ENCODE assay signal across 12 cellular contexts in genomic region chr7:102337002-102337401, GRCh38. TPM values are rescaled to one million over a fixed set of nuclear protein-coding genes. Genes with fewer than 3 reads are reported as not detected.
DNase-seq lines count a peak whose midpoint lies in the region; ATAC-seq, FAIRE-seq and TF ChIP-seq lines count a peak whose summit lies in the region.
"Not testable (repeated sequence)": the region's sequence is repeated elsewhere in the genome, so short reads cannot be mapped to it uniquely, and the experiment has no call there.
"Had no signal": no experiment of that assay in that cellular context is flagged by ENCODE, and none has a peak within 500 bp of the region (broad histone marks: within the 10 kb centered on the region; RNA-seq: fewer than 3 reads in every experiment).

No MANE protein-coding gene starts in this region.

- TF ChIP-seq CTCF in GM12864 (IDR thresholded peaks at IDR 0.05; ENCODE audit: low read depth, low read length, missing control alignments); OCI-LY1 (IDR thresholded peaks at IDR 0.05; ENCODE audit: low read length); OCI-LY7 (conservative IDR thresholded peaks at IDR 0.05; ENCODE audit: low read length); SU-DHL-6 (IDR thresholded peaks at IDR 0.05; ENCODE audit: insufficient read depth, low read length, poor library complexity, severe bottlenecking); GM12878 (IDR thresholded peaks at IDR 0.05 in 2 of 3, conservative IDR thresholded peaks at IDR 0.05 in 1 of 3; ENCODE audit: control insufficient read depth in 2 of 3, extremely low read depth in 1 of 3, insufficient read depth in 1 of 3, low read depth in 3 of 3, low read length in 3 of 3); right atrium auricular region (IDR thresholded peaks at IDR 0.05): not testable (repeated sequence)

- H2AFZ ChIP-seq in OCI-LY1 (ENCODE audit: low read length); SU-DHL-6 (ENCODE audit: low read depth, low read length, severe bottlenecking): not testable (repeated sequence)
- peak overlapping the region; percentile 76; the same call in 1 of the 2 replicates for H2AFZ ChIP-seq in OCI-LY7 (ENCODE audit: low read length)
- H2AFZ ChIP-seq in GM12878 (ENCODE audit: control insufficient read depth, low read depth, low read length) = peak overlapping the region; percentile 44; the same call in 1 of the 2 replicates

- not testable (repeated sequence) for H3K27me3 ChIP-seq in OCI-LY1 (ENCODE audit: insufficient read depth, low read length); SU-DHL-6 (ENCODE audit: low read length); GM12878 (replicated peaks in 1 of 2; ENCODE audit: control insufficient read depth in 2 of 2, insufficient read depth in 2 of 2, low read length in 1 of 2); right atrium auricular region

- 0% methylated on average over 2 of the region's 8 CpGs for WGBS in GM12878 (ENCODE audit: insufficient coverage, insufficient replicate concordance, low lambda C conversion rate, missing lambda C conversion rate)

- not testable (repeated sequence) for H3K9me3 ChIP-seq in OCI-LY1 (ENCODE audit: low read length); OCI-LY7 (ENCODE audit: low read length); SU-DHL-6 (ENCODE audit: insufficient read depth, low read length); GM12878 (replicated peaks; ENCODE audit: control insufficient read depth, insufficient read depth, low read length); right atrium auricular region

- SMC1A ChIA-PET in GM12878 (lab: Charles Lee; ENCODE audit: uncharacterized antibody, unreplicated experiment) = interaction anchor here (1.3 kb wide), 1 partner anchor 26 kb away, joined by 3 read pairs; no protein-coding TSS in a partner anchor

- POLR2A ChIA-PET in OCI-LY7 (lab: Charles Lee) = interaction anchor here (1.2 kb wide), 1 partner anchor 48 kb away, joined by 6 read pairs; no protein-coding TSS in a partner anchor
- POLR2A ChIA-PET in GM12878 (lab: Charles Lee) = interaction anchor here (0.6 to 1.6 kb wide), 10 partner anchors 30 to 1020 kb away, joined by 3 to 7 read pairs (median 5); no protein-coding TSS in a partner anchor

- ATAC-seq in GM21723 (IDR thresholded peaks at IDR 0.05; ENCODE audit: unreplicated experiment) (peak; percentile 54), GM12878 (peak; percentile 59)

- H3K9me2 ChIP-seq in OCI-LY1 (ENCODE audit: low read depth, low read length); OCI-LY7 (ENCODE audit: insufficient read depth, low read length); SU-DHL-6 (replicated peaks; ENCODE audit: insufficient read depth, low read length): not testable (repeated sequence)

- H3K36me3 ChIP-seq in OCI-LY1 (ENCODE audit: insufficient read depth, low read length); OCI-LY7 (ENCODE audit: insufficient read depth, low read length); SU-DHL-6 (ENCODE audit: low read length); GM12878 (ENCODE audit: control insufficient read depth in 2 of 2, insufficient read depth in 2 of 2, low read length in 1 of 2); right atrium auricular region: not testable (repeated sequence)

- H3K9ac ChIP-seq in OCI-LY1 (ENCODE audit: low read length) (peak overlapping the region; percentile 73), SU-DHL-6 (ENCODE audit: low read length) (peak overlapping the region; percentile 59), GM12878 (ENCODE audit: control insufficient read depth, insufficient read depth, low read length) (peak overlapping the region; percentile 50; the same call in 1 of the 2 replicates)

- in situ Hi-C loops in GM12878 (cut with MboI) = not testable (repeated sequence)

- not testable (repeated sequence) for DNase-seq in GM12864 (ENCODE audit: low read depth); OCI-LY7 (ENCODE audit: low spot score); GM12878 (ENCODE audit: low read depth, low spot score)
- peak; percentile 4 for DNase-seq in right atrium auricular region (ENCODE audit: low spot score)

- not testable (repeated sequence) for FAIRE-seq in GM12878 (lab: Jason Lieb, UNC)

- not testable (repeated sequence) for H3K79me2 ChIP-seq in OCI-LY1 (ENCODE audit: insufficient read depth, low read length); OCI-LY7 (ENCODE audit: insufficient read depth, low read depth, low read length); GM12878 (ENCODE audit: control insufficient read depth, insufficient read depth, low read length)
- H3K79me2 ChIP-seq in SU-DHL-6 (ENCODE audit: insufficient read depth, low read length) = peaks cover 10% of the 10 kb centered on the region; the same call in 1 of the 2 replicates

- RAD21 ChIA-PET in GM12878 (lab: Charles Lee; ENCODE audit: unreplicated experiment) = interaction anchor here (0.6 to 1.5 kb wide), 3 partner anchors 26 to 63 kb away, joined by 3 to 4 read pairs (median 4); no protein-coding TSS in a partner anchor

- peaks cover 84% of the 10 kb centered on the region for H3K4me1 ChIP-seq in OCI-LY1 (ENCODE audit: insufficient read depth, low read length, severe bottlenecking)
- peaks cover 42% of the 10 kb centered on the region for H3K4me1 ChIP-seq in OCI-LY7 (ENCODE audit: insufficient read depth, low read length, poor library complexity, severe bottlenecking)
- peaks cover 11% of the 10 kb centered on the region for H3K4me1 ChIP-seq in GM12878 (ENCODE audit: control insufficient read depth, insufficient read depth, low read length)
- not testable (repeated sequence) for H3K4me1 ChIP-seq in right atrium auricular region

- H3F3A ChIP-seq in OCI-LY1 (ENCODE audit: insufficient read depth, low read length) = not testable (repeated sequence)
- peaks cover 53% of the 10 kb centered on the region for H3F3A ChIP-seq in SU-DHL-6 (ENCODE audit: insufficient read depth)

- not testable (repeated sequence) for TF ChIP-seq RAD21 in GM12878 (IDR thresholded peaks at IDR 0.05; ENCODE audit: insufficient read depth, low read depth, low read length)

- peak overlapping the region; percentile 98 for H3K27ac ChIP-seq in OCI-LY1 (ENCODE audit: low read depth, low read length, poor library complexity, severe bottlenecking)
- H3K27ac ChIP-seq in OCI-LY7 (ENCODE audit: low read depth, low read length, poor library complexity, severe bottlenecking) = peak overlapping the region; percentile 79
- peak overlapping the region; percentile 98 for H3K27ac ChIP-seq in SU-DHL-6 (ENCODE audit: low read depth, low read length)
- H3K27ac ChIP-seq in GM12878 (ENCODE audit: control insufficient read depth, insufficient read depth) = peak overlapping the region; percentile 55
- H3K27ac ChIP-seq in right atrium auricular region = not testable (repeated sequence)

- intact Hi-C loops in OCI-LY7 (cut with micrococcal nuclease; ENCODE audit: unreplicated experiment); GM12878 (cut with micrococcal nuclease; ENCODE audit: unreplicated experiment): not testable (repeated sequence)

- H3K4me2 ChIP-seq in OCI-LY1 (ENCODE audit: low read length) (peak overlapping the region; percentile 72), OCI-LY7 (ENCODE audit: low read length) (peak overlapping the region; percentile 64), SU-DHL-6 (ENCODE audit: low read depth, low read length, poor library complexity, severe bottlenecking) (peak overlapping the region; percentile 96), GM12878 (ENCODE audit: control insufficient read depth, insufficient read depth) (peak overlapping the region; percentile 64; the same call in 1 of the 2 replicates)

- not testable (repeated sequence) for TF ChIP-seq EP300 in GM12878 (IDR thresholded peaks at IDR 0.05; ENCODE audit: borderline replicate concordance in 1 of 2, control insufficient read depth in 1 of 2, low read depth in 2 of 2, low read length in 2 of 2)

- TF ChIP-seq POLR2A in GM12878 (IDR thresholded peaks at IDR 0.05; ENCODE audit: low read depth, low read length) = not testable (repeated sequence)

- H4K20me1 ChIP-seq in OCI-LY1 (ENCODE audit: insufficient read depth, low read length); OCI-LY7 (ENCODE audit: insufficient read depth, low read length); SU-DHL-6 (ENCODE audit: low read depth, low read length); GM12878 (ENCODE audit: control insufficient read depth, insufficient read depth): not testable (repeated sequence)

- peak overlapping the region; percentile 40; the same call in 1 of the 2 replicates for H3K4me3 ChIP-seq in GM12864 (ENCODE audit: low read depth, low read length)
- peak overlapping the region; percentile 51 for H3K4me3 ChIP-seq in OCI-LY1 (ENCODE audit: low read depth, low read length, poor library complexity, severe bottlenecking)
- H3K4me3 ChIP-seq in OCI-LY7 (ENCODE audit: low read depth, low read length, poor library complexity, severe bottlenecking) = peak overlapping the region; percentile 64
- peak overlapping the region; percentile 66 for H3K4me3 ChIP-seq in SU-DHL-6 (ENCODE audit: insufficient read depth, low read length, poor library complexity, severe bottlenecking)
- peak overlapping the region; percentile 41; the same call in 1 of the 2 replicates for H3K4me3 ChIP-seq in GM12878
- H3K4me3 ChIP-seq in right atrium auricular region = not testable (repeated sequence)

- CTCF ChIA-PET in OCI-LY7 (lab: Charles Lee; ENCODE audit: unreplicated experiment); GM12878 (lab: Yijun Ruan, JAX): not testable (repeated sequence)

- BruUV-seq in OCI-LY7 (replicated peaks; lab: Mats Ljungman, UMichigan); GM12878 (replicated peaks; lab: Mats Ljungman, UMichigan): not testable (repeated sequence)

RNA-seq across cellular contexts. Expression of gene SPDYE6, which starts 19.2 kb away (rescaled TPM):
- not detected in 2 replicates for total RNA-seq in OCI-LY7 (2014; rRNA removed; shearing (Covaris generic))
- total RNA-seq in OCI-LY7 (2022) (not detected in 2 replicates), GM12878 (2014; rRNA removed) (not detected in 2 replicates), GM12878 (2014; rRNA removed; fragmentation: Illumina TruSeq; extraction: Trizol) (not detected in 2 replicates), GM12878 (2021) (not detected in 2 replicates), right atrium auricular region (not detected)
- total RNA-seq in GM12878 (2013; cell fraction: nucleolus; rRNA removed) = not detected in 2 replicates
- 1.0 TPM for polyA plus RNA-seq in GM12878 (2011; ENCODE audit: low read depth)
- polyA plus RNA-seq in GM12878 (2011; rRNA removed) (not detected in 2 replicates), GM12878 (2014; fragmentation: Illumina TruSeq; extraction: Trizol) (not detected in 2 replicates), GM12878 (2014; fragmentation: Nextera tagmentation; extraction: Ambion mirVana) (under 1 TPM; 0.05 to 0.40 TPM), GM12878 (2014; rRNA removed) (not detected in 2 replicates), GM12878 (2016; fragmentation: Nextera tagmentation; extraction: Ambion mirVana) (1 to 10 TPM; 1.6 to 2.3 TPM)
- not detected in 2 replicates for polyA plus RNA-seq in GM12878 (2011; cell fraction: cytosol; rRNA removed)
- polyA plus RNA-seq in GM12878 (2011; cell fraction: nucleus; rRNA removed) = not detected in 2 replicates
- polyA plus RNA-seq in GM12878 (2012) = 2.1 and 2.8 TPM in 2 replicates
- polyA minus RNA-seq in GM12878 (2011; rRNA and poly(A)+ RNA removed) = 0.21 TPM in 1 of 2 replicates, not detected in the other
- not detected in 2 replicates for polyA minus RNA-seq in GM12878 (2011; cell fraction: cytosol; rRNA and poly(A)+ RNA removed)
- 0.19 TPM in 1 of 2 replicates, not detected in the other for polyA minus RNA-seq in GM12878 (2011; cell fraction: nucleus; rRNA and poly(A)+ RNA removed)
- total RNA-seq: A673; CD4-positive, alpha-beta memory T cell; CD4-positive, CD25-positive, alpha-beta regulatory T cell; CD8-positive, alpha-beta memory T cell had no signal
- polyA plus RNA-seq: AG04450 had no signal

RNA-seq across cellular contexts. Expression of gene SH2B2, which starts 50.3 kb away (rescaled TPM):
- total RNA-seq in OCI-LY7 (2014; rRNA removed; shearing (Covaris generic)) = 27.3 and 42.0 TPM in 2 replicates
- 109 and 131 TPM in 2 replicates for total RNA-seq in OCI-LY7 (2022)
- total RNA-seq in GM12878 (2013; cell fraction: nucleolus; rRNA removed) = 23.0 and 36.2 TPM in 2 replicates
- 17.7 and 29.7 TPM in 2 replicates for total RNA-seq in GM12878 (2014; rRNA removed)
- 6.2 and 7.4 TPM in 2 replicates for total RNA-seq in GM12878 (2014; rRNA removed; fragmentation: Illumina TruSeq; extraction: Trizol)
- total RNA-seq in GM12878 (2021) = 54.1 and 55.1 TPM in 2 replicates
- 4.9 TPM for polyA plus RNA-seq in GM12878 (2011; ENCODE audit: low read depth)
- polyA plus RNA-seq in GM12878 (2011; rRNA removed) = 4.4 and 6.1 TPM in 2 replicates
- 11.5 and 16.0 TPM in 2 replicates for polyA plus RNA-seq in GM12878 (2011; cell fraction: cytosol; rRNA removed)
- polyA plus RNA-seq in GM12878 (2011; cell fraction: nucleus; rRNA removed) = 10.7 and 19.6 TPM in 2 replicates
- polyA plus RNA-seq in GM12878 (2012) = 28.7 and 31.7 TPM in 2 replicates
- polyA plus RNA-seq in GM12878 (2014; fragmentation: Illumina TruSeq; extraction: Trizol) = 1.2 and 6.7 TPM in 2 replicates
- under 1 TPM in 1 of 2 experiments, not detected in 1; 0.13 TPM for polyA plus RNA-seq in GM12878 (2014; fragmentation: Nextera tagmentation; extraction: Ambion mirVana)
- polyA plus RNA-seq in GM12878 (2014; rRNA removed) = 30.6 and 37.2 TPM in 2 replicates
- 10 to 100 TPM in 1 of 2 experiments, 1 to 10 TPM in 1; 1.4 to 24.6 TPM for polyA plus RNA-seq in GM12878 (2016; fragmentation: Nextera tagmentation; extraction: Ambion mirVana)
- 9.5 and 10.2 TPM in 2 replicates for polyA minus RNA-seq in GM12878 (2011; rRNA and poly(A)+ RNA removed)
- polyA minus RNA-seq in GM12878 (2011; cell fraction: cytosol; rRNA and poly(A)+ RNA removed) = 9.9 and 12.2 TPM in 2 replicates
- 3.9 and 7.9 TPM in 2 replicates for polyA minus RNA-seq in GM12878 (2011; cell fraction: nucleus; rRNA and poly(A)+ RNA removed)
- 1 to 10 TPM; 1.3 to 2.6 TPM for total RNA-seq in right atrium auricular region

RNA-seq across cellular contexts. Expression of gene PRKRIP1, which starts 59.2 kb away (rescaled TPM):
- 47.1 and 60.7 TPM in 2 replicates for total RNA-seq in OCI-LY7 (2014; rRNA removed; shearing (Covaris generic))
- total RNA-seq in OCI-LY7 (2022) (42.5 and 48.2 TPM in 2 replicates), GM12878 (2014; rRNA removed) (26.4 and 27.8 TPM in 2 replicates), GM12878 (2014; rRNA removed; fragmentation: Illumina TruSeq; extraction: Trizol) (21.0 and 21.2 TPM in 2 replicates), GM12878 (2021) (25.1 and 32.4 TPM in 2 replicates), right atrium auricular region (1 to 10 TPM; 9.6 to 9.8 TPM)
- 90.6 and 113 TPM in 2 replicates for total RNA-seq in GM12878 (2013; cell fraction: nucleolus; rRNA removed)
- polyA plus RNA-seq in GM12878 (2011; ENCODE audit: low read depth) = 31.0 TPM
- polyA plus RNA-seq in GM12878 (2011; rRNA removed) (21.3 and 23.3 TPM in 2 replicates), GM12878 (2014; fragmentation: Illumina TruSeq; extraction: Trizol) (12.7 and 17.7 TPM in 2 replicates), GM12878 (2014; fragmentation: Nextera tagmentation; extraction: Ambion mirVana) (10 to 100 TPM; 17.0 to 18.3 TPM), GM12878 (2014; rRNA removed) (38.3 and 43.9 TPM in 2 replicates), GM12878 (2016; fragmentation: Nextera tagmentation; extraction: Ambion mirVana) (10 to 100 TPM; 31.6 to 38.4 TPM)
- 24.1 and 34.0 TPM in 2 replicates for polyA plus RNA-seq in GM12878 (2011; cell fraction: cytosol; rRNA removed)
- polyA plus RNA-seq in GM12878 (2011; cell fraction: nucleus; rRNA removed) = 80.6 and 93.3 TPM in 2 replicates
- 30.8 and 40.1 TPM in 2 replicates for polyA plus RNA-seq in GM12878 (2012)
- 6.1 and 11.8 TPM in 2 replicates for polyA minus RNA-seq in GM12878 (2011; rRNA and poly(A)+ RNA removed)
- polyA minus RNA-seq in GM12878 (2011; cell fraction: cytosol; rRNA and poly(A)+ RNA removed) = 5.9 and 7.0 TPM in 2 replicates
- 16.8 and 30.2 TPM in 2 replicates for polyA minus RNA-seq in GM12878 (2011; cell fraction: nucleus; rRNA and poly(A)+ RNA removed)
